Comparison of ENCODE assay signal across 9 cellular contexts in genomic region chr7:17233643-17234397, GRCh38.
DNase-seq lines count a peak whose midpoint lies in the region; ATAC-seq and TF ChIP-seq lines count a peak whose summit lies in the region.
"Had no signal": no experiment of that assay in that cellular context is flagged by ENCODE, and none has a peak within 500 bp of the region (broad histone marks: within the 10 kb centered on the region; RNA-seq: fewer than 3 reads in every experiment).

No MANE protein-coding gene starts in this region.

- RAD21 ChIA-PET in HCT116 (lab: Charles Lee; ENCODE audit: low non-redundant PET in 1 of 2, low total read pairs in 2 of 2, uncharacterized antibody in 2 of 2, unreplicated experiment in 2 of 2), result no interaction called here

- peaks cover 13 to 20% of the 10 kb centered on the region in 2 experiments for H3K4me1 ChIP-seq in HCT116 (ENCODE audit: control insufficient read depth in 1 of 2, insufficient read depth in 2 of 2, low read length in 2 of 2)
- peaks cover 0 to 4% of the 10 kb centered on the region in 2 donors for H3K4me1 ChIP-seq in left lung
- peaks cover 5 to 40% of the 10 kb centered on the region in 2 donors for H3K4me1 ChIP-seq in thoracic aorta (ENCODE audit: control insufficient read depth in 1 of 2, low read depth in 2 of 2)

- H3K36me3 ChIP-seq in HCT116 (ENCODE audit: control insufficient read depth in 1 of 2, insufficient read depth in 2 of 2, low read length in 2 of 2) (no peaks in the 10 kb centered on the region), left lung (no peaks in the 10 kb centered on the region), thoracic aorta (no peaks in the 10 kb centered on the region)

- TF ChIP-seq RAD21 in HCT116 (IDR thresholded peaks at IDR 0.05; ENCODE audit: low read depth), result no peak

- TF ChIP-seq POLR2A in HCT116 (IDR thresholded peaks at IDR 0.05; ENCODE audit: borderline replicate concordance, extremely low read depth, insufficient read depth, insufficient read length) (no peak), NB4 (IDR thresholded peaks at IDR 0.05; ENCODE audit: extremely low read depth, insufficient read length) (no peak)

- intact Hi-C loops in HCT116 (cut with micrococcal nuclease) (no loop called here), left lung (cut with DNase I) (no loop called here)

- H3K9ac ChIP-seq in HCT116 (ENCODE audit: low read length), result peak overlapping the region; percentile 38
- H3K9ac ChIP-seq: KMS-11 had no signal

- peak overlapping the region; percentile 93 for H2AFZ ChIP-seq in HCT116 (ENCODE audit: low read depth, low read length, poor library complexity, severe bottlenecking)

- no peaks in the 10 kb centered on the region for H3K9me3 ChIP-seq in HCT116 (ENCODE audit: control insufficient read depth in 1 of 2, insufficient read depth in 1 of 2, low read depth in 1 of 2, low read length in 2 of 2)
- no peaks in the 10 kb centered on the region for H3K9me3 ChIP-seq in left lung
- no peaks in the 10 kb centered on the region for H3K9me3 ChIP-seq in thoracic aorta

- no peaks in the 10 kb centered on the region for H4K20me1 ChIP-seq in HCT116 (ENCODE audit: insufficient read depth)

- H3K4me2 ChIP-seq in HCT116 (ENCODE audit: low read length), result peak overlapping the region; percentile 72
- H3K4me2 ChIP-seq: KMS-11 had no signal

- BruUV-seq in HCT116 (replicated peaks; lab: Mats Ljungman, UMichigan), result no TSS peak

- ATAC-seq in HCT116 (peak; percentile 78), left lung (peak; percentile 45), thoracic aorta (ENCODE audit: insufficient number of reproducible peaks, low FRiP score, low read depth) (no peak)

- H3K9me2 ChIP-seq in HCT116 (ENCODE audit: insufficient read depth), result no peaks in the 10 kb centered on the region

- no peaks in the 10 kb centered on the region for H3K27me3 ChIP-seq in HCT116 (ENCODE audit: insufficient read depth, low read length)
- H3K27me3 ChIP-seq in left lung, result no peaks in the 10 kb centered on the region
- H3K27me3 ChIP-seq in thoracic aorta (replicated peaks; ENCODE audit: insufficient read depth), result no peaks in the 10 kb centered on the region

- POLR2A ChIA-PET in HCT116 (lab: Charles Lee), result no interaction called here

- peak; percentile 40 for DNase-seq in GF-D8 (lab: John Stamatoyannopoulos, UW)
- no peak for DNase-seq in HCT116 (ENCODE audit: low read depth, low spot score)
- DNase-seq in NB4 (ENCODE audit: low read depth), result peak; percentile 84
- peak; percentile 36 to 45 for DNase-seq in activated T-cell treated with anti-CD3 and anti-CD28 coated beads, Interleukin-2, amount 50 U/mL, for 48 hours
- no peak for DNase-seq in left lung
- DNase-seq in thoracic aorta (ENCODE audit: low spot score), result no peak
- DNase-seq in DMS 273 (lab: John Stamatoyannopoulos, UW; ENCODE audit: unreplicated experiment), result no peak
- no peak for DNase-seq in GM10266 (ENCODE audit: extremely low spot score)

- peak overlapping the region; percentile 20 for H3K27ac ChIP-seq in HCT116 (ENCODE audit: low read depth, low read length)
- H3K27ac ChIP-seq in left lung, result peak overlapping the region; percentile 40 to 80
- peak overlapping the region; percentile 22 to 31 for H3K27ac ChIP-seq in thoracic aorta
- H3K27ac ChIP-seq: KMS-11 had no signal

- H3K79me2 ChIP-seq in HCT116 (ENCODE audit: insufficient read depth, low read length), result no peaks in the 10 kb centered on the region

- TF ChIP-seq CTCF in HCT116 (IDR thresholded peaks at IDR 0.05 in 2 of 3, conservative IDR thresholded peaks at IDR 0.05 in 1 of 3; ENCODE audit: borderline replicate concordance in 1 of 3, insufficient read depth in 1 of 3, low read depth in 2 of 3, low read length in 2 of 3) (no peak), NB4 (IDR thresholded peaks at IDR 0.05; ENCODE audit: low read depth, low read length) (no peak), left lung (IDR thresholded peaks at IDR 0.05) (no peak), thoracic aorta (IDR thresholded peaks at IDR 0.05) (no peak), GM10266 (IDR thresholded peaks at IDR 0.05; ENCODE audit: control insufficient read depth, insufficient read depth, low read depth, missing control alignments) (no peak)

- CTCF ChIA-PET in HCT116 (lab: Charles Lee), result no interaction called here

- H3K4me3 ChIP-seq in HCT116 (replicated peaks in 1 of 2; ENCODE audit: low read depth in 1 of 2, low read length in 2 of 2) (peak overlapping the region in 1 of 2 experiments; percentile 29; a peak in 2 of 4 replicates), NB4 (ENCODE audit: low read depth, low read length) (peak overlapping the region; percentile 50), left lung (no peak overlapping the region), thoracic aorta (no peak overlapping the region)

TF ChIP-seq in HCT116, 20 proteins besides CTCF, POLR2A, EP300 and RAD21:
- TF ChIP-seq SIN3A (IDR thresholded peaks at IDR 0.05; ENCODE audit: low read depth), result no peak
- TF ChIP-seq SRF (IDR thresholded peaks at IDR 0.05; ENCODE audit: low read depth), result no peak
- TF ChIP-seq ELF1 (IDR thresholded peaks at IDR 0.05; ENCODE audit: borderline replicate concordance, low read depth), result no peak
- TF ChIP-seq ZNF274 (IDR thresholded peaks at IDR 0.05; ENCODE audit: low read depth, low read length), result no peak
- no peak for TF ChIP-seq EZH2 (IDR thresholded peaks at IDR 0.05)
- TF ChIP-seq CBX3 (IDR thresholded peaks at IDR 0.05; ENCODE audit: low read depth), result peak; percentile 6; the same call in 1 of the 2 replicates
- no peak for TF ChIP-seq ZFX (IDR thresholded peaks at IDR 0.05)
- TF ChIP-seq YY1 (IDR thresholded peaks at IDR 0.05; ENCODE audit: extremely low read depth, insufficient replicate concordance, low read depth, low read length), result no peak

Comparison
In these comparisons a context has a peak if more than half of its experiments do, and no peak if none do; other contexts are left out.
1. DNase-seq: peak in GF-D8 (single experiment), NB4 (single experiment) and activated T-cell treated with anti-CD3 and anti-CD28 coated beads, Interleukin-2, amount 50 U/mL, for 48 hours (2 of 2); none in HCT116 (single experiment), left lung (0 of 2), thoracic aorta (single experiment), DMS 273 (single experiment) and GM10266 (single experiment).
2. Peak in every context shown above with its lines, with median percentiles within 50 percentile points of each other: H3K27ac ChIP-seq.